In genomic region chr9:37104183-37104889, GRCh38 we compare ENCODE assay signal across 10 cellular contexts. TPM values are rescaled to one million over a fixed set of nuclear protein-coding genes. Genes with fewer than 3 reads are reported as not detected.
A peak's percentile ranks its signal among the peaks of the same experiment; 100 is the strongest.
DNase-seq lines count a peak whose midpoint lies in the region; ATAC-seq and TF ChIP-seq lines count a peak whose summit lies in the region.
"Had no signal": no experiment of that assay in that cellular context is flagged by ENCODE, and none has a peak within 500 bp of the region (broad histone marks: within the 10 kb centered on the region; RNA-seq: fewer than 3 reads in every experiment).

No MANE protein-coding gene starts in this region.

- in situ Hi-C loops in KBM-7 (cut with MboI; ENCODE audit: low pct_unique_long_range_greater_than_20kb, low sequenced_read_pairs): no loop called here

- DNase-seq in GM04504 (ENCODE audit: low read depth) (peak; percentile 59), HT1080 (ENCODE audit: low read depth) (peak; percentile 74), amniotic epithelial cell (ENCODE audit: low read depth) (peak; percentile 88), myocyte (ENCODE audit: low read depth) (peak; percentile 36), KBM-7 (no peak), WERI-Rb-1 (no peak)
- DNase-seq: NCI-H146 had no signal

- H3K9me3 ChIP-seq in WERI-Rb-1 (ENCODE audit: severe bottlenecking): peaks cover 4% of the 10 kb centered on the region

- H3K27me3 ChIP-seq in WERI-Rb-1 (ENCODE audit: insufficient read depth, low read depth, severe bottlenecking): no peaks in the 10 kb centered on the region
- H3K27me3 ChIP-seq: cardiac muscle cell had no signal

- TF ChIP-seq CTCF in WERI-Rb-1 (IDR thresholded peaks at IDR 0.05; ENCODE audit: low read depth, low read length): no peak

- H3K36me3 ChIP-seq in WERI-Rb-1: no peaks in the 10 kb centered on the region
- H3K36me3 ChIP-seq: cardiac muscle cell had no signal

- no peak for ATAC-seq in HG02884 (IDR thresholded peaks at IDR 0.05; ENCODE audit: unreplicated experiment)
- ATAC-seq: sciatic nerve had no signal

- H3K4me3 ChIP-seq in WERI-Rb-1 (ENCODE audit: low read depth, low read length): no peak overlapping the region
- H3K4me3 ChIP-seq: cardiac muscle cell had no signal

- no peak overlapping the region for H3K27ac ChIP-seq in WERI-Rb-1
- H3K27ac ChIP-seq: cardiac muscle cell had no signal

RNA-seq across cellular contexts. Expression of gene ZCCHC7, which starts 16.0 kb away (rescaled TPM):
- 13.2 and 17.1 TPM in 2 replicates for total RNA-seq in HT1080 (2014; rRNA removed; shearing (Covaris generic))
- 22.3 and 29.3 TPM in 2 replicates for polyA plus RNA-seq in HT1080 (2015; cell fraction: cytosol; rRNA removed)
- polyA plus RNA-seq in HT1080 (2015; cell fraction: nucleus; rRNA removed): 26.0 and 29.5 TPM in 2 replicates
- total RNA-seq in myocyte: 11.9 and 21.0 TPM in 2 replicates
- polyA plus RNA-seq in myocyte (2012): 8.5 TPM

Comparison
In these comparisons a context has a peak if more than half of its experiments do, and no peak if none do; other contexts are left out.
1. DNase-seq: peak in GM04504 (single experiment), HT1080 (single experiment), amniotic epithelial cell (single experiment) and myocyte (single experiment); none in KBM-7 (single experiment) and WERI-Rb-1 (single experiment).